In genomic region chr19:46850228-46851203, GRCh38 we compare ENCODE assay signal across 1 cellular context.
TF ChIP-seq lines count a peak whose summit lies in the region.

TSS of gene AP2S1 (minus strand) at chr19:46850846. CDS start at chr19:46850766, 80 bp downstream.

TF ChIP-seq in HEK293, 187 proteins besides CTCF, POLR2A, EP300 and RAD21 (continued from another document and continues in another):
- TF ChIP-seq HIC1 (tag by site-specific recombination; IDR thresholded peaks at IDR 0.05) (peak; percentile 87; the same call in 1 of the 2 replicates), KLF1 (tag by site-specific recombination; IDR thresholded peaks at IDR 0.05) (peak; percentile 68), TSHZ1 (tag by site-specific recombination; IDR thresholded peaks at IDR 0.05; ENCODE audit: borderline replicate concordance) (0 out of 2 replicates have a peak, but pooled peaks have one; percentile 41), KLF17 (tag by site-specific recombination; IDR thresholded peaks at IDR 0.05) (peak; percentile 81), HOXD13 (CRISPR knock-in tag; IDR thresholded peaks at IDR 0.05; ENCODE audit: borderline replicate concordance) (no peak), ZNF169 (tag by site-specific recombination; IDR thresholded peaks at IDR 0.05) (no peak), ZNF362 (tag by site-specific recombination; IDR thresholded peaks at IDR 0.05) (peak; percentile 73; the same call in 1 of the 2 replicates), ZNF175 (tag by site-specific recombination; IDR thresholded peaks at IDR 0.05) (no peak), BCL11A (tag by site-specific recombination; IDR thresholded peaks at IDR 0.05; ENCODE audit: low read depth) (peak; percentile 57; the same call in 1 of the 2 replicates), ZNF639 (tag by site-specific recombination; IDR thresholded peaks at IDR 0.05) (peak; percentile 68; the same call in 1 of the 2 replicates), ZFP41 (tag by site-specific recombination; IDR thresholded peaks at IDR 0.05; ENCODE audit: borderline replicate concordance) (no peak), ZNF146 (tag by site-specific recombination; IDR thresholded peaks at IDR 0.05) (no peak), ZFP37 (tag by site-specific recombination; IDR thresholded peaks at IDR 0.05) (peak; percentile 94; the same call in 1 of the 2 replicates), ZNF664 (tag by site-specific recombination; IDR thresholded peaks at IDR 0.05) (0 out of 2 replicates have a peak, but pooled peaks have one; percentile 4), ZNF701 (tag by site-specific recombination; IDR thresholded peaks at IDR 0.05) (no peak), ZNF621 (tag by site-specific recombination; IDR thresholded peaks at IDR 0.05) (no peak), ZNF623 (tag by site-specific recombination; IDR thresholded peaks at IDR 0.05) (peak; percentile 25), RBAK (tag by site-specific recombination; IDR thresholded peaks at IDR 0.05) (no peak), ZNF366 (tag by site-specific recombination; conservative IDR thresholded peaks at IDR 0.05) (peak; percentile 87), ZNF692 (tag by site-specific recombination; IDR thresholded peaks at IDR 0.05) (peak; percentile 92), ZNF292 (tag by site-specific recombination; IDR thresholded peaks at IDR 0.05; ENCODE audit: borderline replicate concordance, low read depth) (no peak), ZNF596 (tag by site-specific recombination; IDR thresholded peaks at IDR 0.05) (no peak), ZNF521 (tag by site-specific recombination; IDR thresholded peaks at IDR 0.05) (no peak), ZSCAN16 (tag by site-specific recombination; IDR thresholded peaks at IDR 0.05) (peak; percentile 67), ZNF223 (tag by site-specific recombination; IDR thresholded peaks at IDR 0.05) (0 out of 2 replicates have a peak, but pooled peaks have one; percentile 43), ZNF629 (tag by site-specific recombination; IDR thresholded peaks at IDR 0.05) (peak; percentile 40), ZBTB21 (tag by site-specific recombination; IDR thresholded peaks at IDR 0.05) (no peak), ZNF398 (tag by site-specific recombination; IDR thresholded peaks at IDR 0.05) (peak; percentile 99), ZNF514 (tag by site-specific recombination; IDR thresholded peaks at IDR 0.05) (no peak), ZXDB (tag by site-specific recombination; IDR thresholded peaks at IDR 0.05) (peak; percentile 95), ZNF24 (tag by site-specific recombination; IDR thresholded peaks at IDR 0.05) (peak; percentile 46), HOXC10 (CRISPR knock-in tag; IDR thresholded peaks at IDR 0.05) (no peak), ZNF449 (tag by site-specific recombination; IDR thresholded peaks at IDR 0.05) (peak; percentile 25), BCL6B (tag by site-specific recombination; IDR thresholded peaks at IDR 0.05) (no peak), HOXA7 (CRISPR knock-in tag; IDR thresholded peaks at IDR 0.05; ENCODE audit: borderline replicate concordance) (no peak), ZBTB11 (tag by site-specific recombination; conservative IDR thresholded peaks at IDR 0.05; ENCODE audit: low read depth) (peak; percentile 95)
